21 cellular contexts compared by ENCODE assay signal in the genomic region with DNA sequence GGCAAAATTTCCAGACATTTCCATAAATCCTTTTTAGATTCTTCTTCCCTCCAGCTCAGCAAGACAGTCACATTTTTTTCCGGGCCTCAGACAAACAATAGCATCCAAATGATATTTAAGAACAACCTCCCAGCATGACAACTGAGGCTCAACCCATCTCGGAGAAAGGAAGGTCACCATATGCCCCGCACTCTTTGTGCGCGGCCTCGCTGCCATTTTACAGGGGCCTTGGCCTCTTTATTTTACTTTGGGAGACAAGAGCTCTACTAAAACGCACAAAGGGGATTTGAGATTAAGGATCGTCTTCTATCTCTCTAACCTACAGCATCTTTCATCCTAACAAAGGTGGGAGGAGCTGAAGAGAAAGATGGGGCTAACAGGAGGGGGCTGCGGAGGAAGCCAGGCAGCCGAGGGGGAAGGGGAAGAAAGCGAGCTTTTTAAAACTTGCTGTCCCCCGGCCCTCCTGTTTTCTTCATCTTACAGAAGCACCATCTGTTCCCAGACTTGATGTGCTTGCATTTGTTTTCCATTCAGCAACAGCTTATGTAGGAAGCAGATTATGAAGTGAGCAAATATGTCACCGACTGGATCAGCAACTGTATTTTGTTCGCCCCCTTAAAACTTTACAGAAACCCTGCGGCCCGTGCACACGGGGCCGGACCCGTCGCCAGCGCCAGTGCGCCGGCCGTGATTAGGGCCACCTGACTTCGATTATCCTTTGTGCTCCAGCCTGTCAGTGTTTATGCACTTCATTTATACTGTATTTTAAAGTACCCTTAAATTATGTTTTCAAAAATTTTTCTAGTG.
DNase-seq lines count a peak whose midpoint lies in the region; ATAC-seq and TF ChIP-seq lines count a peak whose summit lies in the region.
"Had no signal": no experiment of that assay in that cellular context is flagged by ENCODE, and none has a peak within 500 bp of the region (broad histone marks: within the 10 kb centered on the region; RNA-seq: fewer than 3 reads in every experiment).

No MANE protein-coding gene starts in this region.

- H3K36me3 Mint-ChIP-seq in brain: no peaks in the 10 kb centered on the region
- no peaks in the 10 kb centered on the region for H3K36me3 Mint-ChIP-seq in nephron (ENCODE audit: low read depth)
- H3K36me3 Mint-ChIP-seq: CD8-positive, alpha-beta T cell had no signal

- TF ChIP-seq CTCF in brain (conservative IDR thresholded peaks at IDR 0.05) (no peak), nephron (IDR thresholded peaks at IDR 0.05; ENCODE audit: unreplicated experiment in 3 of 3) (no peak)

- no peak for ATAC-seq in HG03135 (IDR thresholded peaks at IDR 0.05; ENCODE audit: unreplicated experiment)
- ATAC-seq: activated T-cell treated with anti-CD3 and anti-CD28 coated beads, Interleukin-2, amount 50 U/mL, for 4 hours; CD8-positive, alpha-beta T cell; effector memory CD8-positive, alpha-beta T cell had no signal

- DNase-seq in Ammon's horn (ENCODE audit: low spot score) (peak; percentile 12), NCI-H2227 (lab: John Stamatoyannopoulos, UW; ENCODE audit: unreplicated experiment) (peak; percentile 63), HT-29 (ENCODE audit: low spot score) (no peak), ureter (ENCODE audit: low spot score) (no peak), OCI-M2 (lab: John Stamatoyannopoulos, UW; ENCODE audit: unreplicated experiment) (no peak)
- DNase-seq: 8988T; activated CD4-positive, alpha-beta T cell treated with anti-CD3 and anti-CD28 coated beads for 1 hour; activated naive CD4-positive, alpha-beta T cell treated with Interleukin-2 at 50 U/mL for 16 hours; activated T-cell treated with anti-CD3 and anti-CD28 coated beads, Interleukin-2, amount 50 U/mL, for 4 hours; CD8-positive, alpha-beta T cell; DMS79; effector memory CD8-positive, alpha-beta T cell; esophagus squamous epithelium; NCI-H1092; NCI-H2029 treated with DMSO at 0.1 percent for 48 hours; NCI-H510A; stimulated activated CD8-positive, alpha-beta memory T cell treated with anti-CD3 and anti-CD28 coated beads, Interleukin-4, amount 100 ng/mL, for 48 hours; trophoblast cell had no signal

- H3K4me1 Mint-ChIP-seq in brain: peaks cover 37% of the 10 kb centered on the region
- peaks cover 45% of the 10 kb centered on the region for H3K4me1 Mint-ChIP-seq in nephron

- H3K9me3 Mint-ChIP-seq in brain (no peaks in the 10 kb centered on the region), nephron (no peaks in the 10 kb centered on the region)
- H3K9me3 Mint-ChIP-seq: activated T-cell treated with anti-CD3 and anti-CD28 coated beads, Interleukin-2, amount 50 U/mL, for 4 hours; CD8-positive, alpha-beta T cell; effector memory CD8-positive, alpha-beta T cell had no signal

- peak overlapping the region; percentile 36 to 74 (median 50) for H3K4me3 Mint-ChIP-seq in brain
- peak overlapping the region in 2 of 3 experiments; percentile 13 to 52 for H3K4me3 Mint-ChIP-seq in nephron
- H3K4me3 Mint-ChIP-seq: activated T-cell treated with anti-CD3 and anti-CD28 coated beads, Interleukin-2, amount 50 U/mL, for 4 hours; CD8-positive, alpha-beta T cell; effector memory CD8-positive, alpha-beta T cell had no signal

- H3K27me3 Mint-ChIP-seq in brain (peaks cover 3% of the 10 kb centered on the region), nephron (ENCODE audit: low read depth) (peaks cover 8% of the 10 kb centered on the region)

- H3K27ac Mint-ChIP-seq in brain (peak overlapping the region; percentile 72 to 97 (median 93)), nephron (peak overlapping the region; percentile 83 to 96 (median 94))
- H3K27ac Mint-ChIP-seq: CD8-positive, alpha-beta T cell; effector memory CD8-positive, alpha-beta T cell had no signal

Comparison
In these comparisons a context has a peak if more than half of its experiments do, and no peak if none do; other contexts are left out.
1. DNase-seq: peak in Ammon's horn (single experiment) and NCI-H2227 (single experiment); none in HT-29 (single experiment), ureter (single experiment) and OCI-M2 (single experiment).